1 cellular context compared by ENCODE assay signal in the genomic region with DNA sequence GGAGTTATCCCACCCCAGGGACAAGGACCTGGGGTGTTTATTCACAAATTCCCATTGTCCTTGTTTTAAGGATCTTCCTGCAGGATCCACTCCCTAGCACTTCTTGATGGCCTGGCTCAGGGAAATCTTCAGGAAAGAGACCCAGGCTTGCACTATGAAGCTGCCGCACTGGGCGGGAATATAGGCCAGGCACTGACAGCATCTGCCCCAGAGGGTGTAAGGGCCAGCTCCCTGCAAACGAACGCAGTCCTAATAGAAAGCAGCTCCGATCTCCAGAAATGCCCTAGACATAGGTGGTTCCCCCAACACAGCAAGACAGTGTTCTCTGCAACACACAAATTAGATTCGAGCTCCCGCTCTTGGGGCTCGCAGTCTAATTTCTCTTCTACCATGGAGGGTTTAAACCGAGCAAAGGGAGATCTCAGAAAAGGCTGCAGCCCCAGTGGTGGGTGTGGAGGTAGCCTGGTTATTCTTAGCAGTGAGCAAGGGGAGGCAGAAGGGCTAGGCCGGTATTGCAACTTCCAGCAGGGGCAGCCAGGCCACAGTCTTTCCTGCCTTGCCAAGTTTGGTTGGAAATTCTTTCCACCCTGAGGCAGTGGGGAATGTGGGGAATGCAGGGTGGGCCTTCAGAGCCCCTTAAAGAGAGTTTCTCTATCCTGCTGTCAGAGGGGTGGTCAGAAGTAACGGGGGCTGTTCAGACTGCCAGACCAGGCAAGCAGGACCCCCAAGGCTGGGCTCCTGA.
TF ChIP-seq lines count a peak whose summit lies in the region.

No MANE protein-coding gene starts in this region.

TF ChIP-seq in HepG2, 621 proteins besides CTCF, POLR2A, EP300 and RAD21 (continued from another document):
- no peak for TF ChIP-seq HDAC2 (CRISPR knock-in tag; IDR thresholded peaks at IDR 0.05)
- TF ChIP-seq ZNF670 (CRISPR knock-in tag; IDR thresholded peaks at IDR 0.05; ENCODE audit: borderline replicate concordance), result no peak
- TF ChIP-seq ZNF142 (CRISPR knock-in tag; IDR thresholded peaks at IDR 0.05), result no peak
- TF ChIP-seq, protein P1, sequence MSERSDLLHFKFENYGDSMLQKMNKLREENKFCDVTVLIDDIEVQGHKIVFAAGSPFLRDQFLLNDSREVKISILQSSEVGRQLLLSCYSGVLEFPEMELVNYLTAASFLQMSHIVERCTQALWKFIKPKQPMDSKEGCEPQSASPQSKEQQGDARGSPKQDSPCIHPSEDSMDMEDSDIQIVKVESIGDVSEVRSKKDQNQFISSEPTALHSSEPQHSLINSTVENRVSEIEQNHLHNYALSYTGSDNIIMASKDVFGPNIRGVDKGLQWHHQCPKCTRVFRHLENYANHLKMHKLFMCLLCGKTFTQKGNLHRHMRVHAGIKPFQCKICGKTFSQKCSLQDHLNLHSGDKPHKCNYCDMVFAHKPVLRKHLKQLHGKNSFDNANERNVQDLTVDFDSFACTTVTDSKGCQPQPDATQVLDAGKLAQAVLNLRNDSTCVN (CRISPR knock-in tag; IDR thresholded peaks at IDR 0.05; ENCODE audit: borderline replicate concordance), result no peak
- TF ChIP-seq TP53 (CRISPR knock-in tag; conservative IDR thresholded peaks at IDR 0.05), result no peak
- no peak for TF ChIP-seq TBX2 (CRISPR knock-in tag; IDR thresholded peaks at IDR 0.05; ENCODE audit: borderline replicate concordance)
